25 cellular contexts compared by ENCODE assay signal in genomic region chr12:109480356-109480755, GRCh38. TPM values are rescaled to one million over a fixed set of nuclear protein-coding genes. Genes with fewer than 3 reads are reported as not detected.
DNase-seq lines count a peak whose midpoint lies in the region; ATAC-seq, FAIRE-seq and TF ChIP-seq lines count a peak whose summit lies in the region.
"Had no signal": no experiment of that assay in that cellular context is flagged by ENCODE, and none has a peak within 500 bp of the region (broad histone marks: within the 10 kb centered on the region; RNA-seq: fewer than 3 reads in every experiment).

No MANE protein-coding gene starts in this region.

- no peak overlapping the region for H3K27ac Mint-ChIP-seq in CD4-positive, alpha-beta T cell
- H3K27ac Mint-ChIP-seq in astrocyte (ENCODE audit: unreplicated experiment) (peak overlapping the region; percentile 9), neural crest cell (ENCODE audit: unreplicated experiment) (no peak overlapping the region)
- H3K27ac Mint-ChIP-seq in activated T-helper 1 cell treated with anti-CD3 and anti-CD28 coated beads, Interleukin-12 subunit alpha, Interleukin-12 subunit beta, Interleukin-2, Interleukin-4 antibody, amounts not matched to agents 30 ng/mL and 10 ng/mL and 1 ng/mL, durations not matched to agents 14 hours and 24 hours and 36 hours, result no peak overlapping the region
- H3K27ac Mint-ChIP-seq in naive thymus-derived CD8-positive, alpha-beta T cell, result no peak overlapping the region
- H3K27ac Mint-ChIP-seq: B cell had no signal

- H3K4me1 ChIP-seq in astrocyte (ENCODE audit: insufficient read depth, low read length) (peaks cover 19% of the 10 kb centered on the region), sigmoid colon (peaks cover 0 to 32% (median 30%) of the 10 kb centered on the region in 4 donors)

- CTCF ChIA-PET in CD4-positive, alpha-beta T cell (lab: Charles Lee), result no interaction called here

- no peak overlapping the region for H3K4me2 ChIP-seq in astrocyte (ENCODE audit: low read length)
- H3K4me2 ChIP-seq: A549; BLaER1 treated with 17β-estradiol and CSF1 and Interleukin-3, amounts not matched to agents 10 nM and 100 nM had no signal

- H3K36me3 ChIP-seq in astrocyte (ENCODE audit: insufficient read depth, low read length), result peaks cover 4% of the 10 kb centered on the region
- peaks cover 21 to 39% (median 22%) of the 10 kb centered on the region in 4 donors for H3K36me3 ChIP-seq in sigmoid colon

- no peaks in the 10 kb centered on the region for H3K27me3 Mint-ChIP-seq in CD4-positive, alpha-beta T cell
- H3K27me3 Mint-ChIP-seq in astrocyte (ENCODE audit: low read depth, unreplicated experiment) (no peaks in the 10 kb centered on the region), neural crest cell (ENCODE audit: low read depth) (no peaks in the 10 kb centered on the region)
- no peaks in the 10 kb centered on the region for H3K27me3 Mint-ChIP-seq in activated T-helper 1 cell treated with anti-CD3 and anti-CD28 coated beads, Interleukin-12 subunit alpha, Interleukin-12 subunit beta, Interleukin-2, Interleukin-4 antibody, amounts not matched to agents 30 ng/mL and 10 ng/mL and 1 ng/mL, durations not matched to agents 14 hours and 24 hours and 36 hours (ENCODE audit: insufficient read depth)
- no peaks in the 10 kb centered on the region for H3K27me3 Mint-ChIP-seq in naive thymus-derived CD8-positive, alpha-beta T cell
- H3K27me3 Mint-ChIP-seq: B cell; CD4-positive, alpha-beta memory T cell; CD8-positive, alpha-beta memory T cell had no signal

- no peak overlapping the region for H3K9ac ChIP-seq in astrocyte (ENCODE audit: low read length)
- H3K9ac ChIP-seq: BLaER1 treated with 17β-estradiol and CSF1 and Interleukin-3, amounts not matched to agents 10 nM and 100 nM had no signal

- H3K27ac ChIP-seq in CD4-positive, alpha-beta T cell (ENCODE audit: low read depth, low read length), result no peak overlapping the region
- H3K27ac ChIP-seq in astrocyte (ENCODE audit: low read depth, low read length) (no peak overlapping the region), sigmoid colon (no peak overlapping the region)
- H3K27ac ChIP-seq: 22Rv1; A549; BLaER1 treated with 17β-estradiol and CSF1 and Interleukin-3, amounts not matched to agents 10 nM and 100 nM; C4-2B had no signal

- H3K4me3 ChIP-seq in astrocyte (ENCODE audit: insufficient read depth, low read depth, low read length), result no peak overlapping the region
- H3K4me3 ChIP-seq in sigmoid colon, result no peak overlapping the region
- H3K4me3 ChIP-seq: A549; BLaER1 treated with 17β-estradiol and CSF1 and Interleukin-3, amounts not matched to agents 10 nM and 100 nM had no signal

- TF ChIP-seq CTCF in CD4-positive, alpha-beta T cell (IDR thresholded peaks at IDR 0.05), result no peak
- TF ChIP-seq CTCF in astrocyte (IDR thresholded peaks at IDR 0.05; ENCODE audit: insufficient read depth, low read depth, low read length) (no peak), neural crest cell (conservative IDR thresholded peaks at IDR 0.05) (no peak), sigmoid colon (IDR thresholded peaks at IDR 0.05) (no peak)

- H3K79me2 ChIP-seq in astrocyte (ENCODE audit: insufficient read depth, low read length), result peaks cover 52% of the 10 kb centered on the region

- no peaks in the 10 kb centered on the region for H3K9me3 ChIP-seq in CD4-positive, alpha-beta T cell (ENCODE audit: control insufficient read depth, low read length)
- no peaks in the 10 kb centered on the region for H3K9me3 ChIP-seq in astrocyte (ENCODE audit: insufficient read depth, low read depth, low read length)
- no peaks in the 10 kb centered on the region for H3K9me3 ChIP-seq in sigmoid colon
- H3K9me3 ChIP-seq: A549; BLaER1 treated with 17β-estradiol and CSF1 and Interleukin-3, amounts not matched to agents 10 nM and 100 nM had no signal

- 95 to 98% methylated on average over 4 of the region's 4 CpGs for WGBS in sigmoid colon, 2 donors

- H3K27me3 ChIP-seq in CD4-positive, alpha-beta T cell (ENCODE audit: control insufficient read depth, insufficient read depth, low read length), result no peaks in the 10 kb centered on the region
- H3K27me3 ChIP-seq in astrocyte (ENCODE audit: insufficient read depth, low read length) (no peaks in the 10 kb centered on the region), sigmoid colon (no peaks in the 10 kb centered on the region)
- H3K27me3 ChIP-seq: BLaER1 treated with 17β-estradiol and CSF1 and Interleukin-3, amounts not matched to agents 10 nM and 100 nM had no signal

- H3K36me3 Mint-ChIP-seq in CD4-positive, alpha-beta T cell (ENCODE audit: low read depth), result peaks cover 46% of the 10 kb centered on the region
- H3K36me3 Mint-ChIP-seq in astrocyte (ENCODE audit: low read depth, unreplicated experiment) (peaks cover 2% of the 10 kb centered on the region), neural crest cell (ENCODE audit: low read depth) (no peaks in the 10 kb centered on the region)
- peaks cover 11% of the 10 kb centered on the region for H3K36me3 Mint-ChIP-seq in activated T-helper 1 cell treated with anti-CD3 and anti-CD28 coated beads, Interleukin-12 subunit alpha, Interleukin-12 subunit beta, Interleukin-2, Interleukin-4 antibody, amounts not matched to agents 30 ng/mL and 10 ng/mL and 1 ng/mL, durations not matched to agents 14 hours and 24 hours and 36 hours (ENCODE audit: low read depth)
- H3K36me3 Mint-ChIP-seq in naive thymus-derived CD8-positive, alpha-beta T cell, result peaks cover 0 to 30% (median 6%) of the 10 kb centered on the region in 3 donors

- TF ChIP-seq EP300 in sigmoid colon (IDR thresholded peaks at IDR 0.05), result no peak

- TF ChIP-seq POLR2A in sigmoid colon (IDR thresholded peaks at IDR 0.05), result no peak

- FAIRE-seq in astrocyte (lab: Jason Lieb, UNC), result no peak
- FAIRE-seq: A549, GM12891, GM19239 had no signal

- no peak overlapping the region for H2AFZ ChIP-seq in astrocyte (ENCODE audit: low read depth, low read length)

- POLR2A ChIA-PET in CD4-positive, alpha-beta T cell (lab: Charles Lee), result no interaction called here
- POLR2A ChIA-PET in naive thymus-derived CD8-positive, alpha-beta T cell (lab: Charles Lee), result no interaction called here

- peaks cover 14% of the 10 kb centered on the region for H4K20me1 ChIP-seq in astrocyte (ENCODE audit: insufficient read depth, low read length)

- peak overlapping the region; percentile 78 for H3K4me3 Mint-ChIP-seq in CD4-positive, alpha-beta T cell
- no peak overlapping the region for H3K4me3 Mint-ChIP-seq in astrocyte (ENCODE audit: unreplicated experiment)
- peak overlapping the region; percentile 54 for H3K4me3 Mint-ChIP-seq in neural crest cell
- H3K4me3 Mint-ChIP-seq in activated T-helper 1 cell treated with anti-CD3 and anti-CD28 coated beads, Interleukin-12 subunit alpha, Interleukin-12 subunit beta, Interleukin-2, Interleukin-4 antibody, amounts not matched to agents 30 ng/mL and 10 ng/mL and 1 ng/mL, durations not matched to agents 14 hours and 24 hours and 36 hours, result no peak overlapping the region
- H3K4me3 Mint-ChIP-seq in naive thymus-derived CD8-positive, alpha-beta T cell, result peak overlapping the region in 1 of 10 donors; percentile 46
- H3K4me3 Mint-ChIP-seq: B cell had no signal

- intact Hi-C loops in CD4-positive, alpha-beta T cell (cut with DNase I, micrococcal nuclease), result no loop called here
- intact Hi-C loops in sigmoid colon (cut with DNase I), result no loop called here
- intact Hi-C loops in activated T-helper 1 cell treated with anti-CD3 and anti-CD28 coated beads, Interleukin-12 subunit alpha, Interleukin-12 subunit beta, Interleukin-2, Interleukin-4 antibody, amounts not matched to agents 30 ng/mL and 10 ng/mL and 1 ng/mL, durations not matched to agents 14 hours and 24 hours and 36 hours (cut with micrococcal nuclease), result no loop called here

- DNase-seq in CD4-positive, alpha-beta T cell, result no peak
- DNase-seq in astrocyte (ENCODE audit: low read depth) (no peak), neural crest cell (ENCODE audit: low read depth, low spot score) (no peak), sigmoid colon (peak; percentile 29), GDM1 (lab: John Stamatoyannopoulos, UW) (no peak)
- DNase-seq in activated T-helper 1 cell treated with anti-CD3 and anti-CD28 coated beads, Interleukin-12 subunit alpha, Interleukin-12 subunit beta, Interleukin-2, Interleukin-4 antibody, amounts not matched to agents 30 ng/mL and 10 ng/mL and 1 ng/mL, durations not matched to agents 14 hours and 24 hours and 36 hours (ENCODE audit: low spot score), result no peak
- no peak for DNase-seq in naive thymus-derived CD8-positive, alpha-beta T cell
- DNase-seq: AML-193; CD4-positive, alpha-beta memory T cell; CD8-positive, alpha-beta memory T cell; COR-L47; DMS 273 treated with DMSO at 0.1 percent for 48 hours; DMS153; DMS53; DMS79; DND-41; EL; GF-D8 had no signal

- no peaks in the 10 kb centered on the region for H3K9me3 Mint-ChIP-seq in CD4-positive, alpha-beta T cell
- no peaks in the 10 kb centered on the region for H3K9me3 Mint-ChIP-seq in astrocyte (ENCODE audit: unreplicated experiment)
- H3K9me3 Mint-ChIP-seq in neural crest cell, result no peaks in the 10 kb centered on the region
- H3K9me3 Mint-ChIP-seq in activated T-helper 1 cell treated with anti-CD3 and anti-CD28 coated beads, Interleukin-12 subunit alpha, Interleukin-12 subunit beta, Interleukin-2, Interleukin-4 antibody, amounts not matched to agents 30 ng/mL and 10 ng/mL and 1 ng/mL, durations not matched to agents 14 hours and 24 hours and 36 hours, result no peaks in the 10 kb centered on the region
- H3K9me3 Mint-ChIP-seq in naive thymus-derived CD8-positive, alpha-beta T cell, result no peaks in the 10 kb centered on the region
- H3K9me3 Mint-ChIP-seq: CD4-positive, alpha-beta memory T cell; CD8-positive, alpha-beta memory T cell had no signal

- no peak for ATAC-seq in CD4-positive, alpha-beta T cell (ENCODE audit: poor library complexity)
- ATAC-seq in naive thymus-derived CD8-positive, alpha-beta T cell, result no peak
- ATAC-seq: A549 had no signal

- peaks cover 44% of the 10 kb centered on the region for H3K4me1 Mint-ChIP-seq in CD4-positive, alpha-beta T cell (ENCODE audit: low read depth)
- peaks cover 14% of the 10 kb centered on the region for H3K4me1 Mint-ChIP-seq in astrocyte (ENCODE audit: low read depth, unreplicated experiment)
- peaks cover 34% of the 10 kb centered on the region for H3K4me1 Mint-ChIP-seq in neural crest cell
- H3K4me1 Mint-ChIP-seq in activated T-helper 1 cell treated with anti-CD3 and anti-CD28 coated beads, Interleukin-12 subunit alpha, Interleukin-12 subunit beta, Interleukin-2, Interleukin-4 antibody, amounts not matched to agents 30 ng/mL and 10 ng/mL and 1 ng/mL, durations not matched to agents 14 hours and 24 hours and 36 hours (ENCODE audit: low read depth), result peaks cover 32% of the 10 kb centered on the region
- peaks cover 16 to 47% (median 39%) of the 10 kb centered on the region in 4 donors for H3K4me1 Mint-ChIP-seq in naive thymus-derived CD8-positive, alpha-beta T cell

RNA-seq across cellular contexts. Expression of gene UBE3B, which starts 2.9 kb away (rescaled TPM):
- total RNA-seq in CD4-positive, alpha-beta T cell, result 10 to 100 TPM; 17.2 to 19.9 TPM
- 34.4 and 42.6 TPM in 2 replicates for total RNA-seq in astrocyte
- 35.9 and 38.7 TPM in 2 replicates for total RNA-seq in neural crest cell
- total RNA-seq in sigmoid colon, result 10 to 100 TPM; 48.4 to 67.7 (median 56.2) TPM
- polyA plus RNA-seq in sigmoid colon, result 10 to 100 TPM; 15.3 to 20.8 (median 16.2) TPM
- total RNA-seq in activated T-helper 1 cell treated with anti-CD3 and anti-CD28 coated beads, Interleukin-12 subunit alpha, Interleukin-12 subunit beta, Interleukin-2, Interleukin-4 antibody, amounts not matched to agents 30 ng/mL and 10 ng/mL and 1 ng/mL, durations not matched to agents 14 hours and 24 hours and 36 hours, result 28.7 and 29.3 TPM in 2 replicates
- total RNA-seq in naive thymus-derived CD8-positive, alpha-beta T cell, result 10 to 100 TPM; 46.9 to 48.7 TPM
- 10 to 100 TPM; 14.0 to 19.4 (median 17.1) TPM for polyA plus RNA-seq in naive thymus-derived CD8-positive, alpha-beta T cell

RNA-seq across cellular contexts. Expression of gene KCTD10, which starts 3.3 kb away (rescaled TPM):
- 10 to 100 TPM; 24.2 to 26.1 TPM for total RNA-seq in CD4-positive, alpha-beta T cell
- total RNA-seq in astrocyte, result 118 and 120 TPM in 2 replicates
- 58.4 and 66.4 TPM in 2 replicates for total RNA-seq in neural crest cell
- 100 to 1,000 TPM in 2 of 4 donors, 10 to 100 TPM in 2; 82.8 to 123 (median 101) TPM for total RNA-seq in sigmoid colon
- polyA plus RNA-seq in sigmoid colon, result 10 to 100 TPM; 53.5 to 79.8 (median 54.2) TPM
- 48.3 and 51.2 TPM in 2 replicates for total RNA-seq in activated T-helper 1 cell treated with anti-CD3 and anti-CD28 coated beads, Interleukin-12 subunit alpha, Interleukin-12 subunit beta, Interleukin-2, Interleukin-4 antibody, amounts not matched to agents 30 ng/mL and 10 ng/mL and 1 ng/mL, durations not matched to agents 14 hours and 24 hours and 36 hours
- 10 to 100 TPM; 25.8 to 30.0 TPM for total RNA-seq in naive thymus-derived CD8-positive, alpha-beta T cell
- polyA plus RNA-seq in naive thymus-derived CD8-positive, alpha-beta T cell, result 10 to 100 TPM; 16.3 to 21.6 (median 20.0) TPM

Comparison
In these comparisons a context has a peak if more than half of its experiments do, and no peak if none do; other contexts are left out.
1. H3K4me3 Mint-ChIP-seq: peak in CD4-positive, alpha-beta T cell (single experiment) and neural crest cell (single experiment); none in astrocyte (single experiment) and activated T-helper 1 cell treated with anti-CD3 and anti-CD28 coated beads, Interleukin-12 subunit alpha, Interleukin-12 subunit beta, Interleukin-2, Interleukin-4 antibody, amounts not matched to agents 30 ng/mL and 10 ng/mL and 1 ng/mL, durations not matched to agents 14 hours and 24 hours and 36 hours (single experiment).